9 cellular contexts compared by ENCODE assay signal in genomic region chr12:88111074-88111652, GRCh38. TPM values are rescaled to one million over a fixed set of nuclear protein-coding genes. Genes with fewer than 3 reads are reported as not detected.
DNase-seq lines count a peak whose midpoint lies in the region; ATAC-seq and TF ChIP-seq lines count a peak whose summit lies in the region.
"Had no signal": no experiment of that assay in that cellular context is flagged by ENCODE, and none has a peak within 500 bp of the region (broad histone marks: within the 10 kb centered on the region; RNA-seq: fewer than 3 reads in every experiment).

No MANE protein-coding gene starts in this region.

- H3K9me3 Mint-ChIP-seq in activated T-helper 2 cell treated with anti-CD3 and anti-CD28 coated beads, Interferon-gamma antibody, Interleukin-2, Interleukin-4, amounts not matched to agents 10 μg/mL and 5 μg/mL and 100 μg/mL, durations not matched to agents 14 hours and 24 hours and 36 hours, result no peaks in the 10 kb centered on the region

- H3K9me3 ChIP-seq in Loucy (ENCODE audit: insufficient read depth, low read depth, low read length) (no peaks in the 10 kb centered on the region), vagina (no peaks in the 10 kb centered on the region)
- H3K9me3 ChIP-seq: BLaER1 treated with 17β-estradiol and CSF1 and Interleukin-3, amounts not matched to agents 10 nM and 100 nM had no signal

- no peak overlapping the region for H3K4me2 ChIP-seq in Loucy (ENCODE audit: low read depth, low read length, poor library complexity, severe bottlenecking)
- H3K4me2 ChIP-seq: BLaER1 treated with 17β-estradiol and CSF1 and Interleukin-3, amounts not matched to agents 10 nM and 100 nM had no signal

- peaks cover 27% of the 10 kb centered on the region for H3K36me3 Mint-ChIP-seq in activated T-helper 2 cell treated with anti-CD3 and anti-CD28 coated beads, Interferon-gamma antibody, Interleukin-2, Interleukin-4, amounts not matched to agents 10 μg/mL and 5 μg/mL and 100 μg/mL, durations not matched to agents 14 hours and 24 hours and 36 hours (ENCODE audit: low read depth)

- H3K27ac ChIP-seq in vagina, result no peak overlapping the region
- H3K27ac ChIP-seq: BLaER1 treated with 17β-estradiol and CSF1 and Interleukin-3, amounts not matched to agents 10 nM and 100 nM had no signal

- H3K4me1 ChIP-seq in Loucy (ENCODE audit: insufficient read depth, low read length, poor library complexity, severe bottlenecking), result no peaks in the 10 kb centered on the region
- no peaks in the 10 kb centered on the region for H3K4me1 ChIP-seq in vagina
- H3K4me1 ChIP-seq: BLaER1 treated with 17β-estradiol and CSF1 and Interleukin-3, amounts not matched to agents 10 nM and 100 nM had no signal

- no peak overlapping the region for H3K4me3 Mint-ChIP-seq in activated T-helper 2 cell treated with anti-CD3 and anti-CD28 coated beads, Interferon-gamma antibody, Interleukin-2, Interleukin-4, amounts not matched to agents 10 μg/mL and 5 μg/mL and 100 μg/mL, durations not matched to agents 14 hours and 24 hours and 36 hours (ENCODE audit: low read depth)

- ATAC-seq in HG03045 (IDR thresholded peaks at IDR 0.05; ENCODE audit: unreplicated experiment), result no peak

- no peaks in the 10 kb centered on the region for H3K79me2 ChIP-seq in Loucy (ENCODE audit: insufficient read depth, low read length)

- H3K4me1 Mint-ChIP-seq in activated T-helper 2 cell treated with anti-CD3 and anti-CD28 coated beads, Interferon-gamma antibody, Interleukin-2, Interleukin-4, amounts not matched to agents 10 μg/mL and 5 μg/mL and 100 μg/mL, durations not matched to agents 14 hours and 24 hours and 36 hours (ENCODE audit: low read depth), result peaks cover 3% of the 10 kb centered on the region

- H3K27ac Mint-ChIP-seq in activated T-helper 2 cell treated with anti-CD3 and anti-CD28 coated beads, Interferon-gamma antibody, Interleukin-2, Interleukin-4, amounts not matched to agents 10 μg/mL and 5 μg/mL and 100 μg/mL, durations not matched to agents 14 hours and 24 hours and 36 hours, result peak overlapping the region; percentile 46

- H3K27me3 ChIP-seq in Loucy (ENCODE audit: insufficient read depth, low read length, poor library complexity, severe bottlenecking), result no peaks in the 10 kb centered on the region
- H3K27me3 ChIP-seq in vagina, result no peaks in the 10 kb centered on the region
- H3K27me3 ChIP-seq: BLaER1 treated with 17β-estradiol and CSF1 and Interleukin-3, amounts not matched to agents 10 nM and 100 nM had no signal

- TF ChIP-seq POLR2A in vagina (IDR thresholded peaks at IDR 0.05), result no peak

- H3K36me3 ChIP-seq in Loucy (ENCODE audit: insufficient read depth, low read length), result peaks cover 27% of the 10 kb centered on the region; the same call in 1 of the 2 replicates
- peaks cover 0 to 8% of the 10 kb centered on the region in 2 donors for H3K36me3 ChIP-seq in vagina

- no peaks in the 10 kb centered on the region for H3K27me3 Mint-ChIP-seq in activated T-helper 2 cell treated with anti-CD3 and anti-CD28 coated beads, Interferon-gamma antibody, Interleukin-2, Interleukin-4, amounts not matched to agents 10 μg/mL and 5 μg/mL and 100 μg/mL, durations not matched to agents 14 hours and 24 hours and 36 hours (ENCODE audit: low read depth)

- no peak overlapping the region for H3K9ac ChIP-seq in Loucy (ENCODE audit: low read depth, low read length, poor library complexity, severe bottlenecking)
- H3K9ac ChIP-seq: BLaER1 treated with 17β-estradiol and CSF1 and Interleukin-3, amounts not matched to agents 10 nM and 100 nM had no signal

- peak; percentile 6 to 76 (median 58) for DNase-seq in NCI-H1417 (lab: John Stamatoyannopoulos, UW)
- DNase-seq in NCI-H1417 treated with DMSO at 0.1 percent for 48 hours (lab: John Stamatoyannopoulos, UW), result no peak
- DNase-seq in activated T-helper 2 cell treated with anti-CD3 and anti-CD28 coated beads, Interferon-gamma antibody, Interleukin-2, Interleukin-4, amounts not matched to agents 10 μg/mL and 5 μg/mL and 100 μg/mL, durations not matched to agents 14 hours and 24 hours and 36 hours (ENCODE audit: low spot score), result no peak
- peak; percentile 61 for DNase-seq in iris pigment epithelial cell (ENCODE audit: low read depth)
- no peak for DNase-seq in vagina (ENCODE audit: extremely low spot score in 2 of 2)
- no peak for DNase-seq in posterior vena cava (ENCODE audit: low spot score)

- no peak overlapping the region for H2AFZ ChIP-seq in Loucy (ENCODE audit: low read length)

- H3K4me3 ChIP-seq in Loucy (ENCODE audit: low read length, poor library complexity, severe bottlenecking) (no peak overlapping the region), vagina (peak overlapping the region in 1 of 2 donors; percentile 25)
- H3K4me3 ChIP-seq: BLaER1 treated with 17β-estradiol and CSF1 and Interleukin-3, amounts not matched to agents 10 nM and 100 nM had no signal

- H3K9me2 ChIP-seq in Loucy (replicated peaks; ENCODE audit: low read depth, low read length), result no peaks in the 10 kb centered on the region

- no peaks in the 10 kb centered on the region for H4K20me1 ChIP-seq in Loucy (ENCODE audit: insufficient read depth, low read length, poor library complexity, severe bottlenecking)
- H4K20me1 ChIP-seq: BLaER1 treated with 17β-estradiol and CSF1 and Interleukin-3, amounts not matched to agents 10 nM and 100 nM had no signal

- no peaks in the 10 kb centered on the region for H3F3A ChIP-seq in Loucy (ENCODE audit: low read depth)

- intact Hi-C loops in activated T-helper 2 cell treated with anti-CD3 and anti-CD28 coated beads, Interferon-gamma antibody, Interleukin-2, Interleukin-4, amounts not matched to agents 10 μg/mL and 5 μg/mL and 100 μg/mL, durations not matched to agents 14 hours and 24 hours and 36 hours (cut with micrococcal nuclease), result loop anchor here (1.0 to 10.0 kb wide), 2 partner anchors 282 to 884 kb away; no protein-coding TSS in a partner anchor
- intact Hi-C loops in vagina (cut with DNase I) (no loop called here), posterior vena cava (cut with DNase I) (no loop called here)

- TF ChIP-seq CTCF in Loucy (conservative IDR thresholded peaks at IDR 0.05; ENCODE audit: low read length), result peak; percentile 68
- TF ChIP-seq CTCF in vagina (IDR thresholded peaks at IDR 0.05), result peak in 2 of 3 experiments; percentile 13 to 24

RNA-seq across cellular contexts. Expression of gene CEP290, which starts 30.7 kb away (rescaled TPM):
- total RNA-seq in activated T-helper 2 cell treated with anti-CD3 and anti-CD28 coated beads, Interferon-gamma antibody, Interleukin-2, Interleukin-4, amounts not matched to agents 10 μg/mL and 5 μg/mL and 100 μg/mL, durations not matched to agents 14 hours and 24 hours and 36 hours, result 16.0 TPM in 2 replicates
- 16.2 TPM for total RNA-seq in vagina
- 10 to 100 TPM; 12.7 to 16.4 TPM for total RNA-seq in posterior vena cava

RNA-seq across cellular contexts. Expression of gene TMTC3, which starts 30.9 kb away (rescaled TPM):
- total RNA-seq in activated T-helper 2 cell treated with anti-CD3 and anti-CD28 coated beads, Interferon-gamma antibody, Interleukin-2, Interleukin-4, amounts not matched to agents 10 μg/mL and 5 μg/mL and 100 μg/mL, durations not matched to agents 14 hours and 24 hours and 36 hours, result 7.2 and 8.1 TPM in 2 replicates
- total RNA-seq in vagina, result 14.2 TPM
- total RNA-seq in posterior vena cava, result 10 to 100 TPM; 26.3 to 29.2 TPM

Comparison
In these comparisons a context has a peak if more than half of its experiments do, and no peak if none do; other contexts are left out.
1. DNase-seq: peak in NCI-H1417 (3 of 3) and iris pigment epithelial cell (single experiment); none in NCI-H1417 treated with DMSO at 0.1 percent for 48 hours (single experiment), activated T-helper 2 cell treated with anti-CD3 and anti-CD28 coated beads, Interferon-gamma antibody, Interleukin-2, Interleukin-4, amounts not matched to agents 10 μg/mL and 5 μg/mL and 100 μg/mL, durations not matched to agents 14 hours and 24 hours and 36 hours (single experiment), vagina (0 of 2) and posterior vena cava (single experiment).